In the genomic region with DNA sequence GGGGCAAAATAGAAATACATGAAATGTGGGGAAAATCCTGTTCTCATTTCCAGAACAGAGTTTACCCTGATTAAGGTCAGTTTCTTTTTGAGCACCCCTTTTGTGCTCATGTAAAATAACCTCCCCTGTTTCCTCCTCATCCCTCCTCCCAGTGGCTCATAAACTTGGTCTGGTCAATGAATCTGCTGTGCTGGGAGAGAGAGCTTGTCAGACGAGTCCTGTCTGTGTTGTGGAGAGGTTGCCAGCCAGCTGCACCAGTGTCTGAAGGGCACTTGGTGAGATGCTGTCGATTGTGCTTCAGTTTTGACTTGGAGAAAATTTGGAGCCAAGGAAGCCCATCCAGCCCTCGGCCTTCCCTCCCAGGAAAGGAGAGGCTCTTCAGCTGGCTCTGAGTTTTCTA, we compare ENCODE assay signal across 20 cellular contexts. TPM values are rescaled to one million over a fixed set of nuclear protein-coding genes. Genes with fewer than 3 reads are reported as not detected.
"Had no signal": no experiment of that assay in that cellular context is flagged by ENCODE, and none has a peak within 500 bp of the region (broad histone marks: within the 10 kb centered on the region; RNA-seq: fewer than 3 reads in every experiment).

No MANE protein-coding gene starts in this region.

- H3K27ac Mint-ChIP-seq: activated B cell treated with CpG ODN at 0.5 μM for 24 hours; activated CD4-positive, alpha-beta memory T cell treated with anti-CD3 and anti-CD28 coated beads for 36 hours; activated T-helper 1 cell treated with anti-CD3 and anti-CD28 coated beads, Interleukin-12 subunit alpha, Interleukin-12 subunit beta, Interleukin-2, Interleukin-4 antibody, amounts not matched to agents 30 ng/mL and 10 ng/mL and 1 ng/mL, durations not matched to agents 14 hours and 24 hours and 36 hours; naive thymus-derived CD8-positive, alpha-beta T cell; stimulated activated effector memory CD8-positive, alpha-beta T cell treated with anti-CD3 and anti-CD28 coated beads, Interleukin-12 subunit alpha, Interleukin-12 subunit beta, amount 100 ng/mL, for 72 hours had no signal

- ATAC-seq: left lung; naive thymus-derived CD8-positive, alpha-beta T cell; stimulated activated effector memory CD8-positive, alpha-beta T cell treated with anti-CD3 and anti-CD28 coated beads, Interleukin-12 subunit alpha, Interleukin-12 subunit beta, amount 100 ng/mL, for 72 hours had no signal

- H3K9me3 ChIP-seq: left lung, ovary, sigmoid colon, thoracic aorta, upper lobe of left lung had no signal

- H3K4me1 ChIP-seq: left lung, sigmoid colon, upper lobe of left lung had no signal

- H3K4me3 ChIP-seq: left lung, ovary, sigmoid colon, thoracic aorta, upper lobe of left lung had no signal

- DNase-seq: activated B cell treated with CpG ODN at 0.5 μM for 24 hours; activated CD4-positive, alpha-beta memory T cell treated with anti-CD3 and anti-CD28 coated beads for 36 hours; activated CD4-positive, alpha-beta T cell treated with anti-CD3 and anti-CD28 coated beads for 4 hours; activated naive CD4-positive, alpha-beta T cell treated with Interleukin-2 at 50 U/mL for 16 hours; activated T-cell treated with anti-CD3 and anti-CD28 coated beads for 4 hours; central memory CD4-positive, alpha-beta T cell; erythroblast; left lung; naive thymus-derived CD8-positive, alpha-beta T cell; ovary; sigmoid colon; stimulated activated CD4-positive, alpha-beta T cell treated with anti-CD3 and anti-CD28 coated beads, Interleukin-4, amount 100 ng/mL, for 24 hours; T-helper 2 cell; upper lobe of left lung had no signal

- H3K27me3 ChIP-seq: left lung, ovary, sigmoid colon, upper lobe of left lung had no signal

- H3K4me1 Mint-ChIP-seq: activated B cell treated with CpG ODN at 0.5 μM for 24 hours; brain; stimulated activated effector memory CD8-positive, alpha-beta T cell treated with anti-CD3 and anti-CD28 coated beads, Interleukin-12 subunit alpha, Interleukin-12 subunit beta, amount 100 ng/mL, for 72 hours had no signal

- H3K36me3 ChIP-seq: left lung, ovary, sigmoid colon, thoracic aorta, upper lobe of left lung had no signal

- H3K9me3 Mint-ChIP-seq: activated B cell treated with CpG ODN at 0.5 μM for 24 hours; naive thymus-derived CD8-positive, alpha-beta T cell; stimulated activated effector memory CD8-positive, alpha-beta T cell treated with anti-CD3 and anti-CD28 coated beads, Interleukin-12 subunit alpha, Interleukin-12 subunit beta, amount 100 ng/mL, for 72 hours had no signal

- H3K27me3 Mint-ChIP-seq: activated B cell treated with CpG ODN at 0.5 μM for 24 hours, brain had no signal

- H3K4me3 Mint-ChIP-seq: activated B cell treated with CpG ODN at 0.5 μM for 24 hours; activated CD4-positive, alpha-beta memory T cell treated with anti-CD3 and anti-CD28 coated beads for 36 hours; activated T-helper 1 cell treated with anti-CD3 and anti-CD28 coated beads, Interleukin-12 subunit alpha, Interleukin-12 subunit beta, Interleukin-2, Interleukin-4 antibody, amounts not matched to agents 30 ng/mL and 10 ng/mL and 1 ng/mL, durations not matched to agents 14 hours and 24 hours and 36 hours; brain; naive thymus-derived CD8-positive, alpha-beta T cell; stimulated activated effector memory CD8-positive, alpha-beta T cell treated with anti-CD3 and anti-CD28 coated beads, Interleukin-12 subunit alpha, Interleukin-12 subunit beta, amount 100 ng/mL, for 72 hours had no signal

- H3K27ac ChIP-seq: left lung, ovary, sigmoid colon, thoracic aorta, upper lobe of left lung had no signal

- H3K36me3 Mint-ChIP-seq: activated CD4-positive, alpha-beta memory T cell treated with anti-CD3 and anti-CD28 coated beads for 36 hours; naive thymus-derived CD8-positive, alpha-beta T cell; stimulated activated effector memory CD8-positive, alpha-beta T cell treated with anti-CD3 and anti-CD28 coated beads, Interleukin-12 subunit alpha, Interleukin-12 subunit beta, amount 100 ng/mL, for 72 hours had no signal

RNA-seq across cellular contexts. Expression of gene NTSR2, which starts 48.5 kb away (rescaled TPM):
- total RNA-seq: activated B cell treated with CpG ODN at 0.5 μM for 24 hours; activated CD4-positive, alpha-beta memory T cell treated with anti-CD3 and anti-CD28 coated beads for 36 hours; activated T-helper 1 cell treated with anti-CD3 and anti-CD28 coated beads, Interleukin-12 subunit alpha, Interleukin-12 subunit beta, Interleukin-2, Interleukin-4 antibody, amounts not matched to agents 30 ng/mL and 10 ng/mL and 1 ng/mL, durations not matched to agents 14 hours and 24 hours and 36 hours; kidney epithelial cell; left lung; lung microvascular endothelial cell; naive thymus-derived CD8-positive, alpha-beta T cell; sigmoid colon; thoracic aorta; upper lobe of left lung had no signal
- polyA plus RNA-seq: naive thymus-derived CD8-positive, alpha-beta T cell had no signal
